In genomic region chr16:81094771-81095251, GRCh38 we compare ENCODE assay signal across 8 cellular contexts. TPM values are rescaled to one million over a fixed set of nuclear protein-coding genes. Genes with fewer than 3 reads are reported as not detected.
DNase-seq lines count a peak whose midpoint lies in the region; ATAC-seq lines count a peak whose summit lies in the region.

No MANE protein-coding gene starts in this region.

- no peaks in the 10 kb centered on the region for H3K9me3 ChIP-seq in iPS-18a (ENCODE audit: control insufficient read depth, low read depth, low read length)

- POLR2A ChIA-PET in activated CD4-positive, alpha-beta memory T cell treated with anti-CD3 and anti-CD28 coated beads for 36 hours (lab: Charles Lee) = interaction anchor here (0.6 kb wide), 1 partner anchor 791 kb away, joined by 3 read pairs; no protein-coding TSS in a partner anchor

- no peaks in the 10 kb centered on the region for H3K27me3 ChIP-seq in iPS-18a (ENCODE audit: control insufficient read depth, insufficient read depth, low read length)

- H3K27ac ChIP-seq in iPS-18a (ENCODE audit: low read length) = no peak overlapping the region

- H3K4me3 ChIP-seq in iPS-18a (ENCODE audit: low read length) = peak overlapping the region; percentile 71

- no peak overlapping the region for H3K27ac Mint-ChIP-seq in activated CD8-positive, alpha-beta memory T cell treated with anti-CD3 and anti-CD28 coated beads, Interleukin-2, amount 10 ng/mL, durations not matched to agents 7 days and 5 days
- no peak overlapping the region for H3K27ac Mint-ChIP-seq in activated CD4-positive, alpha-beta memory T cell treated with anti-CD3 and anti-CD28 coated beads for 36 hours
- no peak overlapping the region for H3K27ac Mint-ChIP-seq in stimulated activated naive CD8-positive, alpha-beta T cell treated with anti-CD3 and anti-CD28 coated beads, Interleukin-15, amount 100 ng/mL, for 72 hours

- H3K4me1 Mint-ChIP-seq in activated CD8-positive, alpha-beta memory T cell treated with anti-CD3 and anti-CD28 coated beads, Interleukin-2, amount 10 ng/mL, durations not matched to agents 7 days and 5 days = peaks cover 13% of the 10 kb centered on the region
- peaks cover 14% of the 10 kb centered on the region for H3K4me1 Mint-ChIP-seq in activated CD4-positive, alpha-beta memory T cell treated with anti-CD3 and anti-CD28 coated beads for 36 hours (ENCODE audit: low read depth)
- peaks cover 28% of the 10 kb centered on the region for H3K4me1 Mint-ChIP-seq in stimulated activated naive CD8-positive, alpha-beta T cell treated with anti-CD3 and anti-CD28 coated beads, Interleukin-15, amount 100 ng/mL, for 72 hours

- ATAC-seq in activated CD8-positive, alpha-beta memory T cell treated with anti-CD3 and anti-CD28 coated beads, Interleukin-2, amount 10 ng/mL, durations not matched to agents 7 days and 5 days = no peak
- ATAC-seq in stimulated activated naive CD8-positive, alpha-beta T cell treated with anti-CD3 and anti-CD28 coated beads, Interleukin-15, amount 100 ng/mL, for 72 hours = no peak

- H3K4me3 Mint-ChIP-seq in activated CD8-positive, alpha-beta memory T cell treated with anti-CD3 and anti-CD28 coated beads, Interleukin-2, amount 10 ng/mL, durations not matched to agents 7 days and 5 days = peak overlapping the region; percentile 63
- H3K4me3 Mint-ChIP-seq in activated CD4-positive, alpha-beta memory T cell treated with anti-CD3 and anti-CD28 coated beads for 36 hours = peak overlapping the region; percentile 79
- peak overlapping the region; percentile 83 to 87 for H3K4me3 Mint-ChIP-seq in stimulated activated naive CD8-positive, alpha-beta T cell treated with anti-CD3 and anti-CD28 coated beads, Interleukin-15, amount 100 ng/mL, for 72 hours

- H3K9me3 Mint-ChIP-seq in activated CD8-positive, alpha-beta memory T cell treated with anti-CD3 and anti-CD28 coated beads, Interleukin-2, amount 10 ng/mL, durations not matched to agents 7 days and 5 days (ENCODE audit: low read depth) = peaks cover 2% of the 10 kb centered on the region
- no peaks in the 10 kb centered on the region for H3K9me3 Mint-ChIP-seq in activated CD4-positive, alpha-beta memory T cell treated with anti-CD3 and anti-CD28 coated beads for 36 hours
- H3K9me3 Mint-ChIP-seq in stimulated activated naive CD8-positive, alpha-beta T cell treated with anti-CD3 and anti-CD28 coated beads, Interleukin-15, amount 100 ng/mL, for 72 hours = peaks cover 0 to 5% of the 10 kb centered on the region in 2 donors

- CTCF ChIA-PET in activated CD8-positive, alpha-beta memory T cell treated with anti-CD3 and anti-CD28 coated beads, Interleukin-2, amount 10 ng/mL, durations not matched to agents 7 days and 5 days (lab: Charles Lee) = interaction anchor here (1.2 kb wide), 1 partner anchor 59 kb away, joined by 5 read pairs; the partner anchor contains the start of gene ATMIN
- CTCF ChIA-PET in activated CD4-positive, alpha-beta memory T cell treated with anti-CD3 and anti-CD28 coated beads for 36 hours (lab: Charles Lee) = interaction anchor here (1.2 to 1.6 kb wide), 2 partner anchors 11 to 59 kb away, joined by 3 to 4 read pairs; partner anchors contain the start of gene ATMIN

- peaks cover 6% of the 10 kb centered on the region for H3K4me1 ChIP-seq in iPS-18a (ENCODE audit: control insufficient read depth, low read depth, low read length)

- peaks cover 3% of the 10 kb centered on the region for H3K36me3 Mint-ChIP-seq in activated CD8-positive, alpha-beta memory T cell treated with anti-CD3 and anti-CD28 coated beads, Interleukin-2, amount 10 ng/mL, durations not matched to agents 7 days and 5 days
- H3K36me3 Mint-ChIP-seq in activated CD4-positive, alpha-beta memory T cell treated with anti-CD3 and anti-CD28 coated beads for 36 hours = peaks cover 2% of the 10 kb centered on the region

- intact Hi-C loops in activated CD4-positive, alpha-beta memory T cell treated with anti-CD3 and anti-CD28 coated beads for 36 hours (cut with micrococcal nuclease) = no loop called here

- peaks cover 3% of the 10 kb centered on the region for H3K36me3 ChIP-seq in iPS-18a (ENCODE audit: control insufficient read depth, low read depth, low read length)

- peak overlapping the region; percentile 61 for H3K9ac ChIP-seq in iPS-18a (ENCODE audit: low read length)

- H3K27me3 Mint-ChIP-seq in activated CD8-positive, alpha-beta memory T cell treated with anti-CD3 and anti-CD28 coated beads, Interleukin-2, amount 10 ng/mL, durations not matched to agents 7 days and 5 days = no peaks in the 10 kb centered on the region
- H3K27me3 Mint-ChIP-seq in activated CD4-positive, alpha-beta memory T cell treated with anti-CD3 and anti-CD28 coated beads for 36 hours = no peaks in the 10 kb centered on the region
- H3K27me3 Mint-ChIP-seq in stimulated activated naive CD8-positive, alpha-beta T cell treated with anti-CD3 and anti-CD28 coated beads, Interleukin-15, amount 100 ng/mL, for 72 hours = no peaks in the 10 kb centered on the region

- DNase-seq in activated CD8-positive, alpha-beta memory T cell treated with anti-CD3 and anti-CD28 coated beads, Interleukin-2, amount 10 ng/mL, durations not matched to agents 7 days and 5 days = no peak
- no peak for DNase-seq in activated CD8-positive, alpha-beta memory T cell treated with anti-CD3 and anti-CD28 coated beads, Interleukin-2, amount 50 U/mL, for 48 hours
- no peak for DNase-seq in activated CD4-positive, alpha-beta memory T cell treated with anti-CD3 and anti-CD28 coated beads for 36 hours
- DNase-seq in stimulated activated naive CD8-positive, alpha-beta T cell treated with anti-CD3 and anti-CD28 coated beads, Interleukin-15, amount 100 ng/mL, for 72 hours = no peak
- no peak for DNase-seq in NCI-H1436 treated with DMSO at 0.1 percent for 48 hours (lab: John Stamatoyannopoulos, UW)
- DNase-seq in T1000 (lab: John Stamatoyannopoulos, UW) = no peak
- no peak for DNase-seq in A172 (ENCODE audit: low spot score)

RNA-seq across cellular contexts. Expression of gene GCSH, which starts 1.4 kb away (rescaled TPM):
- total RNA-seq in activated CD8-positive, alpha-beta memory T cell treated with anti-CD3 and anti-CD28 coated beads, Interleukin-2, amount 10 ng/mL, durations not matched to agents 7 days and 5 days = 10 to 100 TPM in 1 of 2 experiments, 1 to 10 TPM in 1; 7.1 to 12.1 TPM
- total RNA-seq in activated CD4-positive, alpha-beta memory T cell treated with anti-CD3 and anti-CD28 coated beads for 36 hours = 10 to 100 TPM; 23.9 to 24.7 TPM
- 72.8 and 85.0 TPM in 2 replicates for total RNA-seq in A172 (2014; rRNA removed; shearing (Covaris generic))

RNA-seq across cellular contexts. Expression of gene C16orf46, which starts 17.8 kb away (rescaled TPM):
- not detected for total RNA-seq in activated CD8-positive, alpha-beta memory T cell treated with anti-CD3 and anti-CD28 coated beads, Interleukin-2, amount 10 ng/mL, durations not matched to agents 7 days and 5 days
- under 1 TPM; 0.44 to 0.86 TPM for total RNA-seq in activated CD4-positive, alpha-beta memory T cell treated with anti-CD3 and anti-CD28 coated beads for 36 hours
- 0.65 and 2.0 TPM in 2 replicates for total RNA-seq in A172 (2014; rRNA removed; shearing (Covaris generic))

RNA-seq across cellular contexts. Expression of gene ATMIN, which starts 59.2 kb away (rescaled TPM):
- 10 to 100 TPM; 20.9 to 27.5 TPM for total RNA-seq in activated CD8-positive, alpha-beta memory T cell treated with anti-CD3 and anti-CD28 coated beads, Interleukin-2, amount 10 ng/mL, durations not matched to agents 7 days and 5 days
- total RNA-seq in activated CD4-positive, alpha-beta memory T cell treated with anti-CD3 and anti-CD28 coated beads for 36 hours = 10 to 100 TPM; 19.3 to 21.3 TPM
- 59.9 and 62.1 TPM in 2 replicates for total RNA-seq in A172 (2014; rRNA removed; shearing (Covaris generic))
